Comparison of ENCODE assay signal across 1 cellular context in the genomic region with DNA sequence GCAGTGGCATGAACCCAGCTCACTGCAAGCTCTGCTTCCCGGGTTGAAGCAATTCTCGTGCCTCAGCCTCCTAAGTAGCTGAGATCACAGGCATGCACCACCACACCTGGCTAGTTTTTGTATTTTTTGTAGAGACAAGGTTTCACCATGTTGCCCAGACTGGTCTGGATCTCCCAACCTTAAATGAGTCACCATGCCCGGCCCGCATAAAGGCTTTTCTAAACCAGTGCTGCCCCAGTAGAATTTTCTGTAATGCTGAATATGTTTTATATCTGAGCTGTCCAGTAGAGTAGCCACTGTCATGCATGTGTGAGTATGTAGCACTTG.
TF ChIP-seq lines count a peak whose summit lies in the region.

No MANE protein-coding gene starts in this region.

TF ChIP-seq in endothelial cell of umbilical vein, 7 proteins besides CTCF, POLR2A, EP300 and RAD21:
- no peak for TF ChIP-seq EZH2 (IDR thresholded peaks at IDR 0.05; ENCODE audit: borderline replicate concordance, low read depth, low read length, severe bottlenecking)
- no peak for TF ChIP-seq JUN (IDR thresholded peaks at IDR 0.05; ENCODE audit: borderline replicate concordance, insufficient read depth, insufficient read length, low read depth)
- no peak for TF ChIP-seq POLR2AphosphoS5 (IDR thresholded peaks at IDR 0.05; ENCODE audit: insufficient read depth, low read depth, low read length)
- TF ChIP-seq MYC (IDR thresholded peaks at IDR 0.05; ENCODE audit: low read depth, low read length): no peak
- TF ChIP-seq, protein P1, sequence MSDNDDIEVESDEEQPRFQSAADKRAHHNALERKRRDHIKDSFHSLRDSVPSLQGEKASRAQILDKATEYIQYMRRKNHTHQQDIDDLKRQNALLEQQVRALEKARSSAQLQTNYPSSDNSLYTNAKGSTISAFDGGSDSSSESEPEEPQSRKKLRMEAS (IDR thresholded peaks at IDR 0.05; ENCODE audit: insufficient read depth, insufficient read length): no peak
- no peak for TF ChIP-seq FOS (IDR thresholded peaks at IDR 0.05; ENCODE audit: borderline replicate concordance, insufficient read depth, low read length)
- TF ChIP-seq GATA2 (IDR thresholded peaks at IDR 0.05; ENCODE audit: insufficient read depth, insufficient read length, low read depth, low read length): no peak
